17 cellular contexts compared by ENCODE assay signal in genomic region chr7:92615861-92616260, GRCh38. TPM values are rescaled to one million over a fixed set of nuclear protein-coding genes. Genes with fewer than 3 reads are reported as not detected.
A peak's percentile ranks its signal among the peaks of the same experiment; 100 is the strongest.
DNase-seq lines count a peak whose midpoint lies in the region; ATAC-seq and TF ChIP-seq lines count a peak whose summit lies in the region.
"Had no signal": no experiment of that assay in that cellular context is flagged by ENCODE, and none has a peak within 500 bp of the region (broad histone marks: within the 10 kb centered on the region; RNA-seq: fewer than 3 reads in every experiment).

No MANE protein-coding gene starts in this region.

- H3K27me3 ChIP-seq in DND-41 (ENCODE audit: insufficient read depth, low read length, poor library complexity) (no peaks in the 10 kb centered on the region), foreskin keratinocyte (no peaks in the 10 kb centered on the region)
- no peaks in the 10 kb centered on the region for H3K27me3 ChIP-seq in CD4-positive, alpha-beta T cell (ENCODE audit: control insufficient read depth, insufficient read depth, low read length)
- H3K27me3 ChIP-seq: BE2C, sigmoid colon, transverse colon had no signal

- peaks cover 3% of the 10 kb centered on the region for H3K4me1 ChIP-seq in DND-41 (ENCODE audit: insufficient read depth, low read length)
- H3K4me1 ChIP-seq in foreskin keratinocyte, result no peaks in the 10 kb centered on the region

- no peak for DNase-seq in DND-41
- DNase-seq in RKO (ENCODE audit: low spot score), result peak; percentile 28
- DNase-seq in foreskin keratinocyte, result no peak
- no peak for DNase-seq in posterior vena cava (ENCODE audit: low spot score)
- no peak for DNase-seq in CD4-positive, alpha-beta T cell
- DNase-seq: activated naive CD4-positive, alpha-beta T cell treated with anti-CD3 and anti-CD28 coated beads, Interleukin-2, amount 50 U/mL, for 16 hours; BE2C; HCEC 1CT; left cardiac atrium; mucosa of descending colon; NCI-H2081; NCI-H526; sigmoid colon; stimulated activated CD4-positive, alpha-beta T cell treated with anti-CD3 and anti-CD28 coated beads, Interleukin-4, amount 100 ng/mL, for 1 hour; transverse colon had no signal

- no peak overlapping the region for H3K9ac ChIP-seq in DND-41 (ENCODE audit: low read depth, low read length)

- no peak overlapping the region for H3K27ac Mint-ChIP-seq in CD4-positive, alpha-beta T cell

- H3K79me2 ChIP-seq in DND-41 (ENCODE audit: insufficient read depth, low read length), result peaks cover 38% of the 10 kb centered on the region

- H3K9me3 Mint-ChIP-seq in CD4-positive, alpha-beta T cell, result no peaks in the 10 kb centered on the region

- no peaks in the 10 kb centered on the region for H3K4me1 Mint-ChIP-seq in CD4-positive, alpha-beta T cell (ENCODE audit: low read depth)

- peaks cover 39% of the 10 kb centered on the region for H3K36me3 Mint-ChIP-seq in CD4-positive, alpha-beta T cell (ENCODE audit: low read depth)

- ATAC-seq in DND-41 (ENCODE audit: insufficient read depth, low read depth) (peak; percentile 38; the same call in 2 of the 3 replicates), foreskin keratinocyte (peak; percentile 47), HG03439 (IDR thresholded peaks at IDR 0.05; ENCODE audit: unreplicated experiment) (no peak)
- ATAC-seq in CD4-positive, alpha-beta T cell (ENCODE audit: poor library complexity), result no peak
- ATAC-seq: left cardiac atrium, mucosa of descending colon had no signal

- H3K36me3 ChIP-seq in DND-41 (ENCODE audit: insufficient read depth, low read length), result peaks cover 93% of the 10 kb centered on the region

- H4K20me1 ChIP-seq in DND-41 (ENCODE audit: insufficient read depth, low read length), result 0 out of 2 replicates have a peak, but pooled peaks cover 3% of the 10 kb centered on the region

- H3K27ac ChIP-seq in C4-2B, result no peak overlapping the region
- no peak overlapping the region for H3K27ac ChIP-seq in DND-41 (ENCODE audit: low read length)
- no peak overlapping the region for H3K27ac ChIP-seq in foreskin keratinocyte
- no peak overlapping the region for H3K27ac ChIP-seq in CD4-positive, alpha-beta T cell (ENCODE audit: low read depth, low read length)
- H3K27ac ChIP-seq: sigmoid colon, transverse colon had no signal

- intact Hi-C loops in posterior vena cava (cut with DNase I), result loop anchor here in 1 of 2 donors (10.0 kb wide), 1 partner anchor 439 kb away; no protein-coding TSS in a partner anchor
- intact Hi-C loops in CD4-positive, alpha-beta T cell (cut with DNase I, micrococcal nuclease), result no loop called here

- no peak overlapping the region for H3K4me3 ChIP-seq in DND-41 (ENCODE audit: low read depth in 1 of 2, low read length in 2 of 2)
- H3K4me3 ChIP-seq: mucosa of descending colon, sigmoid colon, transverse colon had no signal

- H2AFZ ChIP-seq in DND-41 (ENCODE audit: low read depth, low read length), result no peak overlapping the region

- H3K27me3 Mint-ChIP-seq in CD4-positive, alpha-beta T cell, result no peaks in the 10 kb centered on the region

- no peaks in the 10 kb centered on the region for H3K9me3 ChIP-seq in DND-41 (ENCODE audit: insufficient read depth, low read length, severe bottlenecking)
- no peaks in the 10 kb centered on the region for H3K9me3 ChIP-seq in CD4-positive, alpha-beta T cell (ENCODE audit: control insufficient read depth, low read length)
- H3K9me3 ChIP-seq: BE2C, mucosa of descending colon, sigmoid colon, transverse colon had no signal

- no peak overlapping the region for H3K4me3 Mint-ChIP-seq in CD4-positive, alpha-beta T cell

- 0 out of 2 replicates have a peak, but pooled peaks have one; percentile 5 for TF ChIP-seq CTCF in C4-2B (conservative IDR thresholded peaks at IDR 0.05)
- peak; percentile 32 for TF ChIP-seq CTCF in DND-41 (IDR thresholded peaks at IDR 0.05; ENCODE audit: borderline replicate concordance, extremely low read depth, low read length, poor library complexity, severe bottlenecking)
- TF ChIP-seq CTCF in foreskin keratinocyte (conservative IDR thresholded peaks at IDR 0.05), result peak; percentile 21
- TF ChIP-seq CTCF in CD4-positive, alpha-beta T cell (IDR thresholded peaks at IDR 0.05), result no peak

- no peak overlapping the region for H3K4me2 ChIP-seq in DND-41 (ENCODE audit: insufficient read depth, low read length)

- CTCF ChIA-PET in CD4-positive, alpha-beta T cell (lab: Charles Lee), result no interaction called here

- POLR2A ChIA-PET in CD4-positive, alpha-beta T cell (lab: Charles Lee), result no interaction called here

RNA-seq across cellular contexts. Expression of gene FAM133B, which starts 25.7 kb away (rescaled TPM):
- total RNA-seq in foreskin keratinocyte (21.2 and 22.8 TPM in 2 replicates), posterior vena cava (10 to 100 TPM; 20.2 to 21.1 TPM)
- polyA plus RNA-seq in foreskin keratinocyte, result 14.7 and 15.9 TPM in 2 replicates
- total RNA-seq in CD4-positive, alpha-beta T cell, result 10 to 100 TPM; 81.2 to 83.8 TPM

Comparison
In these comparisons a context has a peak if more than half of its experiments do, and no peak if none do; other contexts are left out.
1. ATAC-seq: peak in DND-41 (single experiment) and foreskin keratinocyte (single experiment); none in CD4-positive, alpha-beta T cell (single experiment) and HG03439 (single experiment).